ENCODE assay signal across 8 cellular contexts in genomic region chr2:9556121-9556869, GRCh38. TPM values are rescaled to one million over a fixed set of nuclear protein-coding genes. Genes with fewer than 3 reads are reported as not detected.
DNase-seq lines count a peak whose midpoint lies in the region; ATAC-seq lines count a peak whose summit lies in the region.

No MANE protein-coding gene starts in this region.

- peak; percentile 36 for DNase-seq in Ammon's horn (ENCODE audit: low spot score)
- no peak for DNase-seq in T-helper 17 cell
- no peak for DNase-seq in SKM-1 treated with dmso at 0.1 percent for 144 hours (lab: John Stamatoyannopoulos, UW; ENCODE audit: unreplicated experiment)
- DNase-seq in GM19240 (ENCODE audit: insufficient read length, low spot score): no peak

- no peaks in the 10 kb centered on the region for H3K27me3 ChIP-seq in neuron (ENCODE audit: insufficient read depth, low read length)

- peaks cover 7% of the 10 kb centered on the region for H3K36me3 Mint-ChIP-seq in T-helper 17 cell (ENCODE audit: low read depth)

- ATAC-seq in GM19351 (IDR thresholded peaks at IDR 0.05; ENCODE audit: unreplicated experiment): peak; percentile 20
- peak; percentile 32 for ATAC-seq in HG03432 (IDR thresholded peaks at IDR 0.05; ENCODE audit: unreplicated experiment)
- no peak for ATAC-seq in T-helper 17 cell
- ATAC-seq in esophagus mucosa: peak; percentile 56

- H3K4me3 Mint-ChIP-seq in T-helper 17 cell: peak overlapping the region; percentile 99

- peak overlapping the region; percentile 19 for H2AFZ ChIP-seq in neuron (ENCODE audit: low read depth, low read length)

- H3K4me3 ChIP-seq in neuron (ENCODE audit: low read length): peak overlapping the region; percentile 90

- peaks cover 4% of the 10 kb centered on the region for H3K36me3 ChIP-seq in neuron (ENCODE audit: insufficient read depth, low read length)

- peak overlapping the region; percentile 99 for H3K27ac Mint-ChIP-seq in T-helper 17 cell

- no peaks in the 10 kb centered on the region for H3K27me3 Mint-ChIP-seq in T-helper 17 cell

- peaks cover 34% of the 10 kb centered on the region for H3K4me1 Mint-ChIP-seq in T-helper 17 cell

- H3K4me1 ChIP-seq in neuron (ENCODE audit: insufficient read depth, low read length): peaks cover 12% of the 10 kb centered on the region

- H3K9me3 ChIP-seq in T-helper 17 cell (ENCODE audit: control insufficient read depth, low read length, poor library complexity, severe bottlenecking) (no peaks in the 10 kb centered on the region), neuron (ENCODE audit: low read length) (no peaks in the 10 kb centered on the region)

RNA-seq across cellular contexts. Expression of gene ADAM17, which starts 0.7 kb away (rescaled TPM):
- total RNA-seq in T-helper 17 cell (10 to 100 TPM; 27.2 to 34.0 TPM), esophagus mucosa (27.5 TPM)
